In genomic region chr18:13826209-13826608, GRCh38 we compare ENCODE assay signal across 8 cellular contexts. TPM values are rescaled to one million over a fixed set of nuclear protein-coding genes. Genes with fewer than 3 reads are reported as not detected.
"Had no signal": no experiment of that assay in that cellular context is flagged by ENCODE, and none has a peak within 500 bp of the region (broad histone marks: within the 10 kb centered on the region; RNA-seq: fewer than 3 reads in every experiment).

No MANE protein-coding gene starts in this region.

- H3K27ac ChIP-seq: GM23248 had no signal

- H2AFZ ChIP-seq: GM23248 had no signal

- H3K4me3 Mint-ChIP-seq: H9 had no signal

- ATAC-seq: K562 had no signal

- H3K27ac Mint-ChIP-seq: H9 had no signal

- H3K4me3 ChIP-seq: GM23248, K562 had no signal

- H3K9ac ChIP-seq: GM23248 had no signal

- DNase-seq: GM23248, GOT3, H9, HCEC 1CT, IMR-90, KG1 had no signal

RNA-seq across cellular contexts. Expression of gene MC5R, which starts 2.3 kb away (rescaled TPM):
- total RNA-seq: GM23248, H9, HT-29, IMR-90, K562 had no signal
